In genomic region chr2:163191372-163191771, GRCh38 we compare ENCODE assay signal across 9 cellular contexts.
DNase-seq lines count a peak whose midpoint lies in the region; ATAC-seq and TF ChIP-seq lines count a peak whose summit lies in the region.
"Had no signal": no experiment of that assay in that cellular context is flagged by ENCODE, and none has a peak within 500 bp of the region (broad histone marks: within the 10 kb centered on the region; RNA-seq: fewer than 3 reads in every experiment).

No MANE protein-coding gene starts in this region.

- H3K36me3 ChIP-seq in brain microvascular endothelial cell (replicated peaks), result no peaks in the 10 kb centered on the region
- H3K36me3 ChIP-seq: Peyer's patch had no signal

- no peak overlapping the region for H3K4me3 Mint-ChIP-seq in mesothelial cell of epicardium

- H3K9me3 Mint-ChIP-seq in mesothelial cell of epicardium, result peaks cover 10% of the 10 kb centered on the region

- no peak overlapping the region for H3K27ac ChIP-seq in brain microvascular endothelial cell
- H3K27ac ChIP-seq: Peyer's patch had no signal

- TF ChIP-seq CTCF in GM20000 (IDR thresholded peaks at IDR 0.05; ENCODE audit: extremely low read depth, missing control alignments) (peak; percentile 22), brain microvascular endothelial cell (IDR thresholded peaks at IDR 0.05; ENCODE audit: low read depth, low read length, missing control alignments) (peak; percentile 69), mesothelial cell of epicardium (IDR thresholded peaks at IDR 0.05; ENCODE audit: unreplicated experiment) (peak; percentile 68)

- H3K4me1 Mint-ChIP-seq in mesothelial cell of epicardium, result no peaks in the 10 kb centered on the region

- DNase-seq in COLO829 (ENCODE audit: low spot score), result peak; percentile 36
- peak; percentile 9 for DNase-seq in GM20000 (ENCODE audit: low spot score)
- peak; percentile 30 for DNase-seq in NCI-H1694 treated with DMSO at 0.1 percent for 48 hours (lab: John Stamatoyannopoulos, UW)
- DNase-seq in brain microvascular endothelial cell, result peak; percentile 39
- no peak for DNase-seq in mesothelial cell of epicardium (ENCODE audit: low spot score in 2 of 2, unreplicated experiment in 2 of 2)
- DNase-seq in GM19240 (ENCODE audit: insufficient read length, low spot score), result no peak
- DNase-seq in stimulated activated CD8-positive, alpha-beta memory T cell treated with anti-CD3 and anti-CD28 coated beads, Interleukin-4, amount 100 ng/mL, for 48 hours, result no peak

- ATAC-seq in GM21528 (IDR thresholded peaks at IDR 0.05; ENCODE audit: low FRiP score, unreplicated experiment), result no peak

- H3K27me3 ChIP-seq in brain microvascular endothelial cell (replicated peaks), result no peaks in the 10 kb centered on the region
- H3K27me3 ChIP-seq: Peyer's patch had no signal

- peaks cover 9% of the 10 kb centered on the region for H3K27me3 Mint-ChIP-seq in mesothelial cell of epicardium (ENCODE audit: low read depth)

- no peak overlapping the region for H3K4me3 ChIP-seq in brain microvascular endothelial cell (ENCODE audit: low read depth, low read length)
- H3K4me3 ChIP-seq: Peyer's patch had no signal

- H3K27ac Mint-ChIP-seq in mesothelial cell of epicardium, result no peak overlapping the region

- in situ Hi-C loops in brain microvascular endothelial cell (cut with HindIII; ENCODE audit: low pct_ligation_motif_present, low sequenced_read_pairs), result no loop called here

- no peaks in the 10 kb centered on the region for H3K36me3 Mint-ChIP-seq in mesothelial cell of epicardium

Comparison
In these comparisons a context has a peak if more than half of its experiments do, and no peak if none do; other contexts are left out.
1. DNase-seq: peak in COLO829 (single experiment), GM20000 (single experiment), NCI-H1694 treated with DMSO at 0.1 percent for 48 hours (single experiment) and brain microvascular endothelial cell (single experiment); none in mesothelial cell of epicardium (0 of 2), GM19240 (single experiment) and stimulated activated CD8-positive, alpha-beta memory T cell treated with anti-CD3 and anti-CD28 coated beads, Interleukin-4, amount 100 ng/mL, for 48 hours (single experiment).
2. Peak in every context shown above with its lines, with median percentiles within 50 percentile points of each other: CTCF ChIP-seq.